Comparison of ENCODE assay signal across 14 cellular contexts in genomic region chr6:132614554-132614953, GRCh38. TPM values are rescaled to one million over a fixed set of nuclear protein-coding genes. Genes with fewer than 3 reads are reported as not detected.
DNase-seq lines count a peak whose midpoint lies in the region; ATAC-seq, FAIRE-seq and TF ChIP-seq lines count a peak whose summit lies in the region.
"Had no signal": no experiment of that assay in that cellular context is flagged by ENCODE, and none has a peak within 500 bp of the region (broad histone marks: within the 10 kb centered on the region; RNA-seq: fewer than 3 reads in every experiment).

No MANE protein-coding gene starts in this region.

- no peak overlapping the region for H2AFZ ChIP-seq in SU-DHL-6 (ENCODE audit: low read depth, low read length, severe bottlenecking)

- H3K9ac ChIP-seq in SU-DHL-6 (ENCODE audit: low read length) = no peak overlapping the region

- no peaks in the 10 kb centered on the region for H3K79me2 ChIP-seq in SU-DHL-6 (ENCODE audit: insufficient read depth, low read length)

- H3K4me1 ChIP-seq in mucosa of descending colon (ENCODE audit: low read depth) = peaks cover 3% of the 10 kb centered on the region

- H3K9me3 ChIP-seq in SU-DHL-6 (ENCODE audit: insufficient read depth, low read length) (no peaks in the 10 kb centered on the region), mucosa of descending colon (no peaks in the 10 kb centered on the region)

- H3K9me2 ChIP-seq in SU-DHL-6 (replicated peaks; ENCODE audit: insufficient read depth, low read length) = no peaks in the 10 kb centered on the region

- no peaks in the 10 kb centered on the region for H3F3A ChIP-seq in SU-DHL-6 (ENCODE audit: insufficient read depth)

- intact Hi-C loops in mucosa of descending colon (cut with DNase I, micrococcal nuclease) = no loop called here

- ATAC-seq in GM21619 (IDR thresholded peaks at IDR 0.05; ENCODE audit: unreplicated experiment) (peak; percentile 64), mucosa of descending colon (peak; percentile 64), GM19328 (IDR thresholded peaks at IDR 0.05; ENCODE audit: unreplicated experiment) (no peak), GM18498 (IDR thresholded peaks at IDR 0.05; ENCODE audit: unreplicated experiment) (no peak)

- H4K20me1 ChIP-seq in SU-DHL-6 (ENCODE audit: low read depth, low read length) = no peaks in the 10 kb centered on the region

- H3K27ac ChIP-seq in SU-DHL-6 (ENCODE audit: low read depth, low read length) = no peak overlapping the region

- FAIRE-seq in GM18507 (lab: Jason Lieb, UNC) = peak; percentile 62

- TF ChIP-seq CTCF in SU-DHL-6 (IDR thresholded peaks at IDR 0.05; ENCODE audit: insufficient read depth, low read length, poor library complexity, severe bottlenecking) = no peak
- TF ChIP-seq CTCF in mucosa of descending colon (IDR thresholded peaks at IDR 0.05) = no peak

- H3K27me3 ChIP-seq in SU-DHL-6 (ENCODE audit: low read length) = no peaks in the 10 kb centered on the region

- H3K36me3 ChIP-seq in SU-DHL-6 (ENCODE audit: low read length) (no peaks in the 10 kb centered on the region), mucosa of descending colon (ENCODE audit: low read depth) (no peaks in the 10 kb centered on the region)

- H3K4me3 ChIP-seq in SU-DHL-6 (ENCODE audit: insufficient read depth, low read length, poor library complexity, severe bottlenecking) = no peak overlapping the region
- H3K4me3 ChIP-seq in mucosa of descending colon = no peak overlapping the region

- DNase-seq in GM18507 (ENCODE audit: extremely low spot score, insufficient read length, low read depth) (no peak), mucosa of descending colon (no peak), Kasumi-1 (lab: John Stamatoyannopoulos, UW) (no peak), cerebellum (ENCODE audit: low spot score) (no peak)
- DNase-seq: cortex of kidney, EL, NCI-H2029 treated with DMSO at 0.1 percent for 48 hours, nephron progenitor cell, SHP77 treated with DMSO at 0.1 percent for 48 hours, substantia nigra had no signal

- peak overlapping the region; percentile 28 for H3K4me2 ChIP-seq in SU-DHL-6 (ENCODE audit: low read depth, low read length, poor library complexity, severe bottlenecking)

RNA-seq across cellular contexts. Expression of gene TAAR2, which starts 9.5 kb away (rescaled TPM):
- total RNA-seq in mucosa of descending colon = not detected
- total RNA-seq in cerebellum = not detected

RNA-seq across cellular contexts. Expression of gene TAAR5, which starts 25.0 kb away (rescaled TPM):
- total RNA-seq in mucosa of descending colon = not detected
- total RNA-seq in cerebellum = not detected

RNA-seq across cellular contexts. Expression of gene TAAR1, which starts 44.4 kb away (rescaled TPM):
- total RNA-seq in mucosa of descending colon (not detected), cerebellum (not detected)

RNA-seq across cellular contexts. Expression of gene TAAR6, which starts 44.4 kb away (rescaled TPM):
- total RNA-seq in mucosa of descending colon = not detected
- total RNA-seq in cerebellum = not detected

Comparison
In these comparisons a context has a peak if more than half of its experiments do, and no peak if none do; other contexts are left out.
1. ATAC-seq: peak in GM21619 (single experiment) and mucosa of descending colon (single experiment); none in GM19328 (single experiment) and GM18498 (single experiment).